In the genomic region with DNA sequence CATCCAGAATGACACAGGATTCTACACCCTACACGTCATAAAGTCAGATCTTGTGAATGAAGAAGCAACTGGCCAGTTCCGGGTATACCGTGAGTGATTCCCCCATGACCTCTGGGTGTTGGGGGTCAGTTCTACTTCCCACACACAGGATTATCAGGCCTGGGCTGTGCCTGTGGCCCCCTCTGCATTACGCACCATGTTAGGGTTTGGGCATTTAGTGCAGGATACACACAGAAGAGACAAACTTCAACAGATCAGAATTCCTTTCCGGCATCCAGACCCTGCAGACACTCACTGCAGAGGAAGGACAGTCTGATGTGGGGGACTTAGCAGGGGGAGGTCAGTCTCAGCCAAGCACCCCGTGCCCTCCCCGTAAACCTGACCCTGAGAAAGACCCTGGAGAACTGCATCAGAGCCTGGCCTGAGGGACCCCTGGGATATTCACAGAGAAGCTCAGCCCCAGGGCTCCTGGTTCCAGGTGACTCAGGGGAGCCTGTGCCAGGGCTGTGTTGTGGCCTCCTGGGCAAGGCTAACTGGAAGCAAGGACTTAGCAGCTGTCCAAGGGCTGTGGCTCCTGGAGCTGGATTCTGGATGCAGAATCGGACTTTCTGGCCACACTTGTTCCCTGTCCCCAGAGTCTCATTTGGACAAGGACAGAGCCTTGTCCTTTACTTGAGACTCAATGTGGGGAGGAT, we compare ENCODE assay signal across 34 cellular contexts. TPM values are rescaled to one million over a fixed set of nuclear protein-coding genes. Genes with fewer than 3 reads are reported as not detected.
"Had no signal": no experiment of that assay in that cellular context is flagged by ENCODE, and none has a peak within 500 bp of the region (broad histone marks: within the 10 kb centered on the region; RNA-seq: fewer than 3 reads in every experiment).

No MANE protein-coding gene starts in this region.

- H3K27ac ChIP-seq: body of pancreas, cardiac muscle cell, foreskin keratinocyte, left lung, parathyroid adenoma, sigmoid colon, testis, upper lobe of left lung, VCaP had no signal

- H3K9ac ChIP-seq: parathyroid adenoma had no signal

- H3K4me3 ChIP-seq: body of pancreas, cardiac muscle cell, left lung, sigmoid colon, smooth muscle cell, testis had no signal

- H3K4me3 Mint-ChIP-seq: activated CD4-positive, alpha-beta T cell treated with anti-CD3 and anti-CD28 coated beads, Interleukin-2, amount 10 ng/mL, durations not matched to agents 7 days and 5 days; activated CD8-positive, alpha-beta T cell treated with anti-CD3 and anti-CD28 coated beads for 36 hours; activated naive CD4-positive, alpha-beta T cell treated with anti-CD3 and anti-CD28 coated beads for 36 hours; activated naive CD8-positive, alpha-beta T cell treated with anti-CD3 and anti-CD28 coated beads, Interleukin-2, amount 50 U/mL, for 24 hours; dendritic cell treated with granulocyte-macrophage colony-stimulating factor and Interleukin-4, amounts not matched to agents 40 ng/mL and 50 ng/mL, for 4 days; immature natural killer cell; mesothelial cell of epicardium; nephron; stimulated activated naive B cell treated with anti-CD40 and anti-IgM and Interleukin-4, amounts not matched to agents 10 μg/mL and 1 μg/mL and 100 μg/mL, for 72 hours; T-cell; T-helper 2 cell treated with Interferon-gamma antibody and Interleukin-4, amounts not matched to agents 5 μg/mL and 100 μg/mL, for 36 hours had no signal

- H3K4me1 Mint-ChIP-seq: mesothelial cell of epicardium, nephron had no signal

- H3K27ac Mint-ChIP-seq: activated CD4-positive, alpha-beta T cell treated with anti-CD3 and anti-CD28 coated beads, Interleukin-2, amount 10 ng/mL, durations not matched to agents 7 days and 5 days; activated CD8-positive, alpha-beta T cell treated with anti-CD3 and anti-CD28 coated beads for 36 hours; activated naive CD4-positive, alpha-beta T cell treated with anti-CD3 and anti-CD28 coated beads for 36 hours; activated naive CD8-positive, alpha-beta T cell treated with anti-CD3 and anti-CD28 coated beads, Interleukin-2, amount 50 U/mL, for 24 hours; activated T-helper 2 cell treated with anti-CD3 and anti-CD28 coated beads, Interferon-gamma antibody, Interleukin-2, Interleukin-4, amounts not matched to agents 10 μg/mL and 5 μg/mL and 100 μg/mL, durations not matched to agents 14 hours and 24 hours and 36 hours; dendritic cell treated with granulocyte-macrophage colony-stimulating factor and Interleukin-4, amounts not matched to agents 40 ng/mL and 50 ng/mL, for 4 days; immature natural killer cell; mesothelial cell of epicardium; nephron; stimulated activated naive B cell treated with anti-CD40 and anti-IgM and Interleukin-4, amounts not matched to agents 10 μg/mL and 1 μg/mL and 100 μg/mL, for 72 hours; T-cell; T-helper 2 cell treated with Interferon-gamma antibody and Interleukin-4, amounts not matched to agents 5 μg/mL and 100 μg/mL, for 36 hours had no signal

- H3K9me3 ChIP-seq: body of pancreas, left lung, sigmoid colon, testis, upper lobe of left lung had no signal

- H3K4me1 ChIP-seq: body of pancreas, foreskin keratinocyte, parathyroid adenoma, sigmoid colon, testis had no signal

- H3K27me3 ChIP-seq: body of pancreas, cardiac muscle cell, foreskin keratinocyte, testis, upper lobe of left lung had no signal

- H3K36me3 Mint-ChIP-seq: immature natural killer cell; stimulated activated naive B cell treated with anti-CD40 and anti-IgM and Interleukin-4, amounts not matched to agents 10 μg/mL and 1 μg/mL and 100 μg/mL, for 72 hours; T-cell had no signal

- ATAC-seq: activated CD8-positive, alpha-beta T cell treated with anti-CD3 and anti-CD28 coated beads for 36 hours; activated naive CD8-positive, alpha-beta T cell treated with anti-CD3 and anti-CD28 coated beads, Interleukin-2, amount 50 U/mL, for 24 hours; body of pancreas; foreskin keratinocyte; left lung; stimulated activated naive B cell treated with anti-CD40 and anti-IgM and Interleukin-4, amounts not matched to agents 10 μg/mL and 1 μg/mL and 100 μg/mL, for 72 hours; T-cell had no signal

- DNase-seq: activated CD4-positive, alpha-beta T cell treated with anti-CD3 and anti-CD28 coated beads, Interleukin-2, amount 10 ng/mL, durations not matched to agents 7 days and 5 days; activated CD4-positive, CD25-positive, alpha-beta regulatory T cell treated with anti-CD3 and anti-CD28 coated beads, Interleukin-2, amount 50 U/mL, for 72 hours; activated CD8-positive, alpha-beta T cell treated with anti-CD3 and anti-CD28 coated beads for 36 hours; activated naive CD4-positive, alpha-beta T cell treated with anti-CD3 and anti-CD28 coated beads for 36 hours; activated naive CD8-positive, alpha-beta T cell treated with anti-CD3 and anti-CD28 coated beads, Interleukin-2, amount 50 U/mL, for 24 hours; activated T-cell treated with anti-CD3 and anti-CD28 coated beads, Interleukin-2, amount 50 U/mL, for 1 hour; anterior cingulate cortex; body of pancreas; effector CD4-positive, alpha-beta T cell; foreskin keratinocyte; immature natural killer cell; left lung; retina; sigmoid colon; stimulated activated CD4-positive, alpha-beta T cell treated with anti-CD3 and anti-CD28 coated beads, Interleukin-15, amount 100 ng/mL, for 24 hours; stimulated activated CD8-positive, alpha-beta memory T cell treated with anti-CD3 and anti-CD28 coated beads, Interleukin-4, amount 100 ng/mL, for 48 hours; stimulated activated naive B cell treated with anti-CD40 and anti-IgM and Interleukin-4, amounts not matched to agents 10 μg/mL and 1 μg/mL and 100 μg/mL, for 72 hours; testis had no signal

- H3K36me3 ChIP-seq: cardiac muscle cell, left lung, sigmoid colon, upper lobe of left lung had no signal

- H3K9me3 Mint-ChIP-seq: activated CD4-positive, alpha-beta T cell treated with anti-CD3 and anti-CD28 coated beads, Interleukin-2, amount 10 ng/mL, durations not matched to agents 7 days and 5 days; activated CD8-positive, alpha-beta T cell treated with anti-CD3 and anti-CD28 coated beads for 36 hours; activated naive CD4-positive, alpha-beta T cell treated with anti-CD3 and anti-CD28 coated beads for 36 hours; activated naive CD8-positive, alpha-beta T cell treated with anti-CD3 and anti-CD28 coated beads, Interleukin-2, amount 50 U/mL, for 24 hours; activated T-helper 2 cell treated with anti-CD3 and anti-CD28 coated beads, Interferon-gamma antibody, Interleukin-2, Interleukin-4, amounts not matched to agents 10 μg/mL and 5 μg/mL and 100 μg/mL, durations not matched to agents 14 hours and 24 hours and 36 hours; dendritic cell treated with granulocyte-macrophage colony-stimulating factor and Interleukin-4, amounts not matched to agents 40 ng/mL and 50 ng/mL, for 4 days; immature natural killer cell; stimulated activated naive B cell treated with anti-CD40 and anti-IgM and Interleukin-4, amounts not matched to agents 10 μg/mL and 1 μg/mL and 100 μg/mL, for 72 hours; T-cell; T-helper 2 cell treated with Interferon-gamma antibody and Interleukin-4, amounts not matched to agents 5 μg/mL and 100 μg/mL, for 36 hours had no signal

RNA-seq across cellular contexts. Expression of a gene that starts 1.7 kb away (rescaled TPM):
- total RNA-seq: activated CD4-positive, alpha-beta T cell treated with anti-CD3 and anti-CD28 coated beads, Interleukin-2, amount 10 ng/mL, durations not matched to agents 7 days and 5 days; activated CD8-positive, alpha-beta T cell treated with anti-CD3 and anti-CD28 coated beads for 36 hours; activated naive CD4-positive, alpha-beta T cell treated with anti-CD3 and anti-CD28 coated beads for 36 hours; activated T-helper 2 cell treated with anti-CD3 and anti-CD28 coated beads, Interferon-gamma antibody, Interleukin-2, Interleukin-4, amounts not matched to agents 10 μg/mL and 5 μg/mL and 100 μg/mL, durations not matched to agents 14 hours and 24 hours and 36 hours; cardiac muscle cell; epithelial cell of proximal tubule; foreskin keratinocyte; glomerular endothelial cell; kidney epithelial cell; lung microvascular endothelial cell; mesothelial cell of epicardium; myocyte; smooth muscle cell had no signal
- polyA plus RNA-seq: cardiac muscle cell, foreskin keratinocyte, immature natural killer cell, smooth muscle cell had no signal

RNA-seq across cellular contexts. Expression of a gene that starts 22.0 kb away (rescaled TPM):
- total RNA-seq: activated CD4-positive, alpha-beta T cell treated with anti-CD3 and anti-CD28 coated beads, Interleukin-2, amount 10 ng/mL, durations not matched to agents 7 days and 5 days; activated CD8-positive, alpha-beta T cell treated with anti-CD3 and anti-CD28 coated beads for 36 hours; activated naive CD4-positive, alpha-beta T cell treated with anti-CD3 and anti-CD28 coated beads for 36 hours; activated T-helper 2 cell treated with anti-CD3 and anti-CD28 coated beads, Interferon-gamma antibody, Interleukin-2, Interleukin-4, amounts not matched to agents 10 μg/mL and 5 μg/mL and 100 μg/mL, durations not matched to agents 14 hours and 24 hours and 36 hours; cardiac muscle cell; epithelial cell of proximal tubule; foreskin keratinocyte; glomerular endothelial cell; kidney epithelial cell; mesothelial cell of epicardium; myocyte; smooth muscle cell; T-cell had no signal
- polyA plus RNA-seq: cardiac muscle cell, foreskin keratinocyte, immature natural killer cell, smooth muscle cell had no signal

RNA-seq across cellular contexts. Expression of a gene that starts 45.2 kb away (rescaled TPM):
- total RNA-seq: activated CD4-positive, alpha-beta T cell treated with anti-CD3 and anti-CD28 coated beads, Interleukin-2, amount 10 ng/mL, durations not matched to agents 7 days and 5 days; activated CD8-positive, alpha-beta T cell treated with anti-CD3 and anti-CD28 coated beads for 36 hours; activated naive CD4-positive, alpha-beta T cell treated with anti-CD3 and anti-CD28 coated beads for 36 hours; activated T-helper 2 cell treated with anti-CD3 and anti-CD28 coated beads, Interferon-gamma antibody, Interleukin-2, Interleukin-4, amounts not matched to agents 10 μg/mL and 5 μg/mL and 100 μg/mL, durations not matched to agents 14 hours and 24 hours and 36 hours; cardiac muscle cell; glomerular endothelial cell; lung microvascular endothelial cell; mesothelial cell of epicardium; myocyte; smooth muscle cell had no signal
- polyA plus RNA-seq: cardiac muscle cell, immature natural killer cell, smooth muscle cell had no signal
